In the genomic region with DNA sequence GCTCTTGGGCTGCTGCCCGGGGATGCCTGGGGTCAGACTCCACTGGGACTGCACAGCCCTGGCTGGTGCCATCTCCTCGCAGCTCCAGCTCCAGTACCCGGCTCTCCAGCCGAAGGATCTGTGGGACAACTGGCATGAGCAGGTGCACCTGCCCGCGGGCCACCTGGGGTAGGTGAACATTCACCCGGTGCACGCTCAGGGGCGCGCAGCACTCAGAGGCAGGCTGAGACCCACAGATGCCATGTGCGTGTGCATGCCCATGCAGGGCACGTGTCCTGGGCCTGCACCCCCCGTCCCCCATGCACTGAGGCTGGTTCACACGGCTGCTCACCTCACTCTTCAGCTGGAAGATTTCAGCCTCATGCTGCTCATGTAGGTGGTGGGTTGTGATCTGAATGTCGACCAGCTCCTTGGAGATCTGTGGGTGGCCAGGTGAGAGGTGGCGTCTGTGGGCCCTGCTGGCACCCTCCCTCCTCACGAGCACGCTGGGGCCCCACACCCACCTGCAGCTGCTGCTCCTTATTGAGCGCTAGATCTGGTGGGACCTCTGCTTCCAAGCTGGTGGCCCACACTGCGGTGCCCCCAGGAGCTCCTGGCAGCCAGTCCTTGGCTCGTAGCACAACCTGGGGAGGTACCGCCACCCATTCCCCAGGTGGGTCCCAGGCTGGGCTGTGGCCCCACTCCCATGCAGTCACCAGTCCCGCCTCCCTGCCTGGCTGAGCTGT, we compare ENCODE assay signal across 14 cellular contexts. TPM values are rescaled to one million over a fixed set of nuclear protein-coding genes. Genes with fewer than 3 reads are reported as not detected.
DNase-seq lines count a peak whose midpoint lies in the region; ATAC-seq and TF ChIP-seq lines count a peak whose summit lies in the region.
"Had no signal": no experiment of that assay in that cellular context is flagged by ENCODE, and none has a peak within 500 bp of the region (broad histone marks: within the 10 kb centered on the region; RNA-seq: fewer than 3 reads in every experiment).

No MANE protein-coding gene starts in this region.

- no peak for ATAC-seq in WTC11
- ATAC-seq: stimulated activated naive CD8-positive, alpha-beta T cell treated with anti-CD3 and anti-CD28 coated beads, Interleukin-15, Interleukin-2, amounts not matched to agents 100 U/mL and 50 U/mL, for 24 hours had no signal

- H3K4me3 ChIP-seq in HUES6 (ENCODE audit: low read depth, low read length) (peak overlapping the region; percentile 58), rectal smooth muscle tissue (ENCODE audit: low read length) (peak overlapping the region; percentile 40)
- H3K4me3 ChIP-seq: hepatocyte had no signal

- POLR2A ChIA-PET in WTC11 (lab: Charles Lee) (interaction anchor here (1.1 kb wide), 1 partner anchor 9 kb away, joined by 5 read pairs; no protein-coding TSS in a partner anchor), GM10248 (lab: Yijun Ruan, JAX) (no interaction called here)

- H3K27me3 ChIP-seq in HUES6 (ENCODE audit: control insufficient read depth, insufficient read depth, low read length) (peaks cover 19% of the 10 kb centered on the region), rectal smooth muscle tissue (ENCODE audit: control insufficient read depth, insufficient read depth, low read length) (peaks cover 17% of the 10 kb centered on the region)

- H3K9me3 ChIP-seq in HUES6 (ENCODE audit: control insufficient read depth, insufficient read depth, low read depth, low read length): no peaks in the 10 kb centered on the region
- H3K9me3 ChIP-seq: neutrophil had no signal

- no peak overlapping the region for H3K27ac Mint-ChIP-seq in WTC11

- H3K9me3 Mint-ChIP-seq in WTC11: no peaks in the 10 kb centered on the region

- no peak overlapping the region for H3K9ac ChIP-seq in HUES6 (ENCODE audit: low read length)
- no peak overlapping the region for H3K9ac ChIP-seq in rectal smooth muscle tissue (ENCODE audit: low read length)

- peaks cover 12% of the 10 kb centered on the region for H3K36me3 ChIP-seq in HUES6 (ENCODE audit: control insufficient read depth, insufficient read depth, low read length)
- no peaks in the 10 kb centered on the region for H3K36me3 ChIP-seq in rectal smooth muscle tissue (ENCODE audit: control insufficient read depth, insufficient read depth, low read length)

- H3K4me3 Mint-ChIP-seq in WTC11: peak overlapping the region; percentile 69; the same call in 1 of the 2 replicates

- peak; percentile 64 for DNase-seq in DMS53 (lab: John Stamatoyannopoulos, UW)
- DNase-seq in DMS53 treated with DMSO at 0.1 percent for 48 hours (lab: John Stamatoyannopoulos, UW; ENCODE audit: unreplicated experiment): no peak
- no peak for DNase-seq in WTC11 (ENCODE audit: low spot score)
- DNase-seq in GM10248 (ENCODE audit: extremely low spot score): no peak
- DNase-seq in D341Med (ENCODE audit: low spot score): no peak
- no peak for DNase-seq in activated CD4-positive, CD25-positive, alpha-beta regulatory T cell treated with anti-CD3 and anti-CD28 coated beads, Interleukin-2, amount 50 U/mL, for 72 hours
- DNase-seq: 8988T; amniotic stem cell; stimulated activated naive CD8-positive, alpha-beta T cell treated with anti-CD3 and anti-CD28 coated beads, Interleukin-15, Interleukin-2, amounts not matched to agents 100 U/mL and 50 U/mL, for 24 hours; SW 1271 had no signal

- TF ChIP-seq CTCF in WTC11 (IDR thresholded peaks at IDR 0.05) (no peak), GM10248 (IDR thresholded peaks at IDR 0.05; ENCODE audit: control extremely low read depth, extremely low read depth, low read depth, missing control alignments) (no peak)

- CTCF ChIA-PET in WTC11 (lab: Charles Lee) (interaction anchor here (1.0 to 6.9 kb wide), 8 partner anchors 11 to 65 kb away, joined by 3 to 90 read pairs (median 5); a partner anchor contains a TSS), GM10248 (lab: Yijun Ruan, JAX) (interaction anchor here (0.6 to 8.0 kb wide), 5 partner anchors 10 to 60 kb away, joined by 3 to 59 read pairs (median 12); a partner anchor contains a TSS)

- H3K27me3 Mint-ChIP-seq in WTC11 (ENCODE audit: low read depth): peaks cover 2% of the 10 kb centered on the region; the same call in 1 of the 2 replicates

- H3K4me1 ChIP-seq in HUES6 (ENCODE audit: control insufficient read depth, insufficient read depth, low read length) (peaks cover 3% of the 10 kb centered on the region; the same call in 1 of the 2 replicates), rectal smooth muscle tissue (ENCODE audit: control insufficient read depth, insufficient read depth, low read length) (no peaks in the 10 kb centered on the region)

- H3K36me3 Mint-ChIP-seq in WTC11: no peaks in the 10 kb centered on the region; the same call in 1 of the 2 replicates

- H3K4me1 Mint-ChIP-seq in WTC11: no peaks in the 10 kb centered on the region

- H3K27ac ChIP-seq in HUES6 (ENCODE audit: low read depth, low read length) (no peak overlapping the region), rectal smooth muscle tissue (ENCODE audit: low read depth, low read length) (no peak overlapping the region)
- H3K27ac ChIP-seq: hepatocyte, neutrophil had no signal

TF ChIP-seq in WTC11, 78 proteins besides CTCF, POLR2A, EP300 and RAD21:
- TF ChIP-seq ZNF138 (CRISPR knock-in tag; conservative IDR thresholded peaks at IDR 0.05): 0 out of 2 replicates have a peak, but pooled peaks have one; percentile 45
- TF ChIP-seq, protein P1, sequence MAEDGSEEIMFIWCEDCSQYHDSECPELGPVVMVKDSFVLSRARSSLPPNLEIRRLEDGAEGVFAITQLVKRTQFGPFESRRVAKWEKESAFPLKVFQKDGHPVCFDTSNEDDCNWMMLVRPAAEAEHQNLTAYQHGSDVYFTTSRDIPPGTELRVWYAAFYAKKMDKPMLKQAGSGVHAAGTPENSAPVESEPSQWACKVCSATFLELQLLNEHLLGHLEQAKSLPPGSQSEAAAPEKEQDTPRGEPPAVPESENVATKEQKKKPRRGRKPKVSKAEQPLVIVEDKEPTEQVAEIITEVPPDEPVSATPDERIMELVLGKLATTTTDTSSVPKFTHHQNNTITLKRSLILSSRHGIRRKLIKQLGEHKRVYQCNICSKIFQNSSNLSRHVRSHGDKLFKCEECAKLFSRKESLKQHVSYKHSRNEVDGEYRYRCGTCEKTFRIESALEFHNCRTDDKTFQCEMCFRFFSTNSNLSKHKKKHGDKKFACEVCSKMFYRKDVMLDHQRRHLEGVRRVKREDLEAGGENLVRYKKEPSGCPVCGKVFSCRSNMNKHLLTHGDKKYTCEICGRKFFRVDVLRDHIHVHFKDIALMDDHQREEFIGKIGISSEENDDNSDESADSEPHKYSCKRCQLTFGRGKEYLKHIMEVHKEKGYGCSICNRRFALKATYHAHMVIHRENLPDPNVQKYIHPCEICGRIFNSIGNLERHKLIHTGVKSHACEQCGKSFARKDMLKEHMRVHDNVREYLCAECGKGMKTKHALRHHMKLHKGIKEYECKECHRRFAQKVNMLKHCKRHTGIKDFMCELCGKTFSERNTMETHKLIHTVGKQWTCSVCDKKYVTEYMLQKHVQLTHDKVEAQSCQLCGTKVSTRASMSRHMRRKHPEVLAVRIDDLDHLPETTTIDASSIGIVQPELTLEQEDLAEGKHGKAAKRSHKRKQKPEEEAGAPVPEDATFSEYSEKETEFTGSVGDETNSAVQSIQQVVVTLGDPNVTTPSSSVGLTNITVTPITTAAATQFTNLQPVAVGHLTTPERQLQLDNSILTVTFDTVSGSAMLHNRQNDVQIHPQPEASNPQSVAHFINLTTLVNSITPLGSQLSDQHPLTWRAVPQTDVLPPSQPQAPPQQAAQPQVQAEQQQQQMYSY (CRISPR knock-in tag; IDR thresholded peaks at IDR 0.05): no peak

RNA-seq across cellular contexts. Expression of a gene that starts 0.6 kb away (rescaled TPM):
- total RNA-seq in WTC11 (2021): 19.4 to 20.8 TPM (median 20.2 TPM) in 3 replicates

RNA-seq across cellular contexts. Expression of a gene that starts 1.3 kb away (rescaled TPM):
- total RNA-seq in WTC11 (2021): 38.4 to 41.7 TPM (median 39.4 TPM) in 3 replicates

RNA-seq across cellular contexts. Expression of a gene that starts 4.7 kb away (rescaled TPM):
- 40.6 to 43.1 TPM (median 43.0 TPM) in 3 replicates for total RNA-seq in WTC11 (2021)

RNA-seq across cellular contexts. Expression of a gene that starts 10.7 kb away (rescaled TPM):
- 30.9 to 64.3 TPM (median 61.4 TPM) in 3 replicates for total RNA-seq in WTC11 (2021)

RNA-seq across cellular contexts. Expression of a gene that starts 15.2 kb away (rescaled TPM):
- total RNA-seq in WTC11 (2021): 32.8 to 50.9 TPM (median 32.8 TPM) in 3 replicates
